ENCODE assay signal across 8 cellular contexts in genomic region chr2:106030287-106031268, GRCh38.
DNase-seq lines count a peak whose midpoint lies in the region; ATAC-seq, FAIRE-seq and TF ChIP-seq lines count a peak whose summit lies in the region.

No MANE protein-coding gene starts in this region.

- H2AFZ ChIP-seq in astrocyte (ENCODE audit: low read depth, low read length) (peak overlapping the region; percentile 67), Karpas-422 (ENCODE audit: low read length) (no peak overlapping the region)

- H3K4me1 Mint-ChIP-seq in astrocyte (ENCODE audit: low read depth, unreplicated experiment), result peaks cover 19% of the 10 kb centered on the region

- H3K4me3 Mint-ChIP-seq in astrocyte (ENCODE audit: unreplicated experiment), result no peak overlapping the region

- peaks cover 6% of the 10 kb centered on the region for H3K27me3 Mint-ChIP-seq in astrocyte (ENCODE audit: low read depth, unreplicated experiment)

- CTCF ChIA-PET in AG04450 (lab: Charles Lee), result interaction anchor here (0.7 kb wide), 1 partner anchor 67 kb away, joined by 4 read pairs; no protein-coding TSS in a partner anchor

- no peak for TF ChIP-seq CTCF in AG04450 (IDR thresholded peaks at IDR 0.05; ENCODE audit: low read depth, low read length)
- no peak for TF ChIP-seq CTCF in astrocyte (IDR thresholded peaks at IDR 0.05; ENCODE audit: insufficient read depth, low read depth, low read length)

- no peak overlapping the region for H3K9ac ChIP-seq in astrocyte (ENCODE audit: low read length)
- H3K9ac ChIP-seq in Karpas-422 (ENCODE audit: low read length), result no peak overlapping the region

- peak overlapping the region; percentile 68 for H3K27ac ChIP-seq in AG04450 (ENCODE audit: low read depth, low read length)
- no peak overlapping the region for H3K27ac ChIP-seq in astrocyte (ENCODE audit: low read depth, low read length)
- H3K27ac ChIP-seq in Karpas-422 (ENCODE audit: low read length), result no peak overlapping the region

- H3K27ac Mint-ChIP-seq in astrocyte (ENCODE audit: unreplicated experiment), result peak overlapping the region; percentile 6

- H3K27me3 ChIP-seq in AG04450 (ENCODE audit: control insufficient read depth, insufficient read depth, low read length) (peaks cover 3% of the 10 kb centered on the region), astrocyte (ENCODE audit: insufficient read depth, low read length) (no peaks in the 10 kb centered on the region), Karpas-422 (ENCODE audit: low read length) (no peaks in the 10 kb centered on the region)

- DNase-seq in AG04450 (ENCODE audit: low read depth, low spot score) (peak; percentile 54), astrocyte (ENCODE audit: low read depth) (peak; percentile 68), left lobe of liver (ENCODE audit: low spot score) (peak; percentile 82), SHP77 (lab: John Stamatoyannopoulos, UW) (no peak), Karpas-422 (no peak), globus pallidus (ENCODE audit: low spot score) (no peak)
- DNase-seq in stimulated activated CD4-positive, alpha-beta T cell treated with anti-CD3 and anti-CD28 coated beads, TNF-alpha, amount 100 ng/mL, for 48 hours (ENCODE audit: low read depth in 3 of 3), result peak; percentile 3 to 47 (median 21)

- POLR2A ChIA-PET in AG04450 (lab: Yijun Ruan, JAX), result interaction anchor here (0.7 kb wide), 1 partner anchor 12 kb away, joined by 3 read pairs; no protein-coding TSS in a partner anchor

- no peaks in the 10 kb centered on the region for H3K9me3 ChIP-seq in AG04450 (ENCODE audit: control insufficient read depth, insufficient read depth, low read length)
- no peaks in the 10 kb centered on the region for H3K9me3 ChIP-seq in astrocyte (ENCODE audit: insufficient read depth, low read depth, low read length)
- no peaks in the 10 kb centered on the region for H3K9me3 ChIP-seq in Karpas-422 (ENCODE audit: low read length)

- H3K79me2 ChIP-seq in astrocyte (ENCODE audit: insufficient read depth, low read length) (no peaks in the 10 kb centered on the region), Karpas-422 (ENCODE audit: low read length) (no peaks in the 10 kb centered on the region)

- ATAC-seq in HG02642 (IDR thresholded peaks at IDR 0.05; ENCODE audit: poor library complexity, unreplicated experiment) (peak; percentile 52), left lobe of liver (peak; percentile 90)

- H3K4me3 ChIP-seq in AG04450 (ENCODE audit: low read depth, low read length), result peak overlapping the region; percentile 12; the same call in 1 of the 2 replicates
- H3K4me3 ChIP-seq in astrocyte (ENCODE audit: insufficient read depth, low read depth, low read length), result no peak overlapping the region
- no peak overlapping the region for H3K4me3 ChIP-seq in Karpas-422 (ENCODE audit: low read length)

- FAIRE-seq in astrocyte (lab: Jason Lieb, UNC), result peak; percentile 37

- H3K36me3 Mint-ChIP-seq in astrocyte (ENCODE audit: low read depth, unreplicated experiment), result peaks cover 2% of the 10 kb centered on the region

- H3K9me2 ChIP-seq in Karpas-422 (replicated peaks; ENCODE audit: insufficient read depth, low read length), result no peaks in the 10 kb centered on the region

- H3K4me2 ChIP-seq in astrocyte (ENCODE audit: low read length), result peak overlapping the region; percentile 59
- H3K4me2 ChIP-seq in Karpas-422 (ENCODE audit: low read depth, low read length, poor library complexity, severe bottlenecking), result no peak overlapping the region

- H3K4me1 ChIP-seq in astrocyte (ENCODE audit: insufficient read depth, low read length), result no peaks in the 10 kb centered on the region
- no peaks in the 10 kb centered on the region for H3K4me1 ChIP-seq in Karpas-422 (ENCODE audit: low read length)

- H3K9me3 Mint-ChIP-seq in astrocyte (ENCODE audit: unreplicated experiment), result no peaks in the 10 kb centered on the region

- no peaks in the 10 kb centered on the region for H4K20me1 ChIP-seq in astrocyte (ENCODE audit: insufficient read depth, low read length)
- H4K20me1 ChIP-seq in Karpas-422 (ENCODE audit: insufficient read depth, low read depth, low read length), result no peaks in the 10 kb centered on the region

- no peaks in the 10 kb centered on the region for H3K36me3 ChIP-seq in astrocyte (ENCODE audit: insufficient read depth, low read length)
- no peaks in the 10 kb centered on the region for H3K36me3 ChIP-seq in Karpas-422 (ENCODE audit: insufficient read depth, low read length)

Comparison
In these comparisons a context has a peak if more than half of its experiments do, and no peak if none do; other contexts are left out.
1. DNase-seq: peak in AG04450 (single experiment), astrocyte (single experiment), left lobe of liver (single experiment) and stimulated activated CD4-positive, alpha-beta T cell treated with anti-CD3 and anti-CD28 coated beads, TNF-alpha, amount 100 ng/mL, for 48 hours (3 of 3); none in SHP77 (0 of 2), Karpas-422 (single experiment) and globus pallidus (single experiment).